ENCODE assay signal across 1 cellular context in the genomic region with DNA sequence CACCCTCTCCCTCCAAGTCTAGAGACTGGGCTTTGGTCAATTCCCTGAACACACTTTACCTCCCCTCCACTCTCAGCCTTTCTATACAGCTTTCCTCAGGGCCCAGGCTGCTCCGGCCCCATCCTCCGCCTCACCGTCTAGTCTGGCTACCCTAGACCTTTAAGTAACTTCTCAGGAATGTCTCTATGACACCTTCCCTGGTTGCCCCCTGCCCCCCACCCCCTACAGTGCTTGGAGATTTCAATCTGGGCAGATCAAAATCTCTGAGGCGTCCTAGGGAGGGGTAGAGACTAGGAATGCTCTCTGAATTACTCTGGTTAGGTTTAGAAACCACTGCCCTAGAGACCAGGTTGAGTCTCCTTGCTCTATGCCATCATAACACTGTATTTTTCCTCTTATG.
TF ChIP-seq lines count a peak whose summit lies in the region.

No MANE protein-coding gene starts in this region.

TF ChIP-seq in GM12878, 131 proteins besides CTCF, POLR2A, EP300 and RAD21:
- TF ChIP-seq, protein P1, sequence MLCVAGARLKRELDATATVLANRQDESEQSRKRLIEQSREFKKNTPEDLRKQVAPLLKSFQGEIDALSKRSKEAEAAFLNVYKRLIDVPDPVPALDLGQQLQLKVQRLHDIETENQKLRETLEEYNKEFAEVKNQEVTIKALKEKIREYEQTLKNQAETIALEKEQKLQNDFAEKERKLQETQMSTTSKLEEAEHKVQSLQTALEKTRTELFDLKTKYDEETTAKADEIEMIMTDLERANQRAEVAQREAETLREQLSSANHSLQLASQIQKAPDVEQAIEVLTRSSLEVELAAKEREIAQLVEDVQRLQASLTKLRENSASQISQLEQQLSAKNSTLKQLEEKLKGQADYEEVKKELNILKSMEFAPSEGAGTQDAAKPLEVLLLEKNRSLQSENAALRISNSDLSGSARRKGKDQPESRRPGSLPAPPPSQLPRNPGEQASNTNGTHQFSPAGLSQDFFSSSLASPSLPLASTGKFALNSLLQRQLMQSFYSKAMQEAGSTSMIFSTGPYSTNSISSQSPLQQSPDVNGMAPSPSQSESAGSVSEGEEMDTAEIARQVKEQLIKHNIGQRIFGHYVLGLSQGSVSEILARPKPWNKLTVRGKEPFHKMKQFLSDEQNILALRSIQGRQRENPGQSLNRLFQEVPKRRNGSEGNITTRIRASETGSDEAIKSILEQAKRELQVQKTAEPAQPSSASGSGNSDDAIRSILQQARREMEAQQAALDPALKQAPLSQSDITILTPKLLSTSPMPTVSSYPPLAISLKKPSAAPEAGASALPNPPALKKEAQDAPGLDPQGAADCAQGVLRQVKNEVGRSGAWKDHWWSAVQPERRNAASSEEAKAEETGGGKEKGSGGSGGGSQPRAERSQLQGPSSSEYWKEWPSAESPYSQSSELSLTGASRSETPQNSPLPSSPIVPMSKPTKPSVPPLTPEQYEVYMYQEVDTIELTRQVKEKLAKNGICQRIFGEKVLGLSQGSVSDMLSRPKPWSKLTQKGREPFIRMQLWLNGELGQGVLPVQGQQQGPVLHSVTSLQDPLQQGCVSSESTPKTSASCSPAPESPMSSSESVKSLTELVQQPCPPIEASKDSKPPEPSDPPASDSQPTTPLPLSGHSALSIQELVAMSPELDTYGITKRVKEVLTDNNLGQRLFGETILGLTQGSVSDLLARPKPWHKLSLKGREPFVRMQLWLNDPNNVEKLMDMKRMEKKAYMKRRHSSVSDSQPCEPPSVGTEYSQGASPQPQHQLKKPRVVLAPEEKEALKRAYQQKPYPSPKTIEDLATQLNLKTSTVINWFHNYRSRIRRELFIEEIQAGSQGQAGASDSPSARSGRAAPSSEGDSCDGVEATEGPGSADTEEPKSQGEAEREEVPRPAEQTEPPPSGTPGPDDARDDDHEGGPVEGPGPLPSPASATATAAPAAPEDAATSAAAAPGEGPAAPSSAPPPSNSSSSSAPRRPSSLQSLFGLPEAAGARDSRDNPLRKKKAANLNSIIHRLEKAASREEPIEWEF (IDR thresholded peaks at IDR 0.05; ENCODE audit: insufficient replicate concordance, low read depth, low read length), result no peak
- TF ChIP-seq, protein P2, sequence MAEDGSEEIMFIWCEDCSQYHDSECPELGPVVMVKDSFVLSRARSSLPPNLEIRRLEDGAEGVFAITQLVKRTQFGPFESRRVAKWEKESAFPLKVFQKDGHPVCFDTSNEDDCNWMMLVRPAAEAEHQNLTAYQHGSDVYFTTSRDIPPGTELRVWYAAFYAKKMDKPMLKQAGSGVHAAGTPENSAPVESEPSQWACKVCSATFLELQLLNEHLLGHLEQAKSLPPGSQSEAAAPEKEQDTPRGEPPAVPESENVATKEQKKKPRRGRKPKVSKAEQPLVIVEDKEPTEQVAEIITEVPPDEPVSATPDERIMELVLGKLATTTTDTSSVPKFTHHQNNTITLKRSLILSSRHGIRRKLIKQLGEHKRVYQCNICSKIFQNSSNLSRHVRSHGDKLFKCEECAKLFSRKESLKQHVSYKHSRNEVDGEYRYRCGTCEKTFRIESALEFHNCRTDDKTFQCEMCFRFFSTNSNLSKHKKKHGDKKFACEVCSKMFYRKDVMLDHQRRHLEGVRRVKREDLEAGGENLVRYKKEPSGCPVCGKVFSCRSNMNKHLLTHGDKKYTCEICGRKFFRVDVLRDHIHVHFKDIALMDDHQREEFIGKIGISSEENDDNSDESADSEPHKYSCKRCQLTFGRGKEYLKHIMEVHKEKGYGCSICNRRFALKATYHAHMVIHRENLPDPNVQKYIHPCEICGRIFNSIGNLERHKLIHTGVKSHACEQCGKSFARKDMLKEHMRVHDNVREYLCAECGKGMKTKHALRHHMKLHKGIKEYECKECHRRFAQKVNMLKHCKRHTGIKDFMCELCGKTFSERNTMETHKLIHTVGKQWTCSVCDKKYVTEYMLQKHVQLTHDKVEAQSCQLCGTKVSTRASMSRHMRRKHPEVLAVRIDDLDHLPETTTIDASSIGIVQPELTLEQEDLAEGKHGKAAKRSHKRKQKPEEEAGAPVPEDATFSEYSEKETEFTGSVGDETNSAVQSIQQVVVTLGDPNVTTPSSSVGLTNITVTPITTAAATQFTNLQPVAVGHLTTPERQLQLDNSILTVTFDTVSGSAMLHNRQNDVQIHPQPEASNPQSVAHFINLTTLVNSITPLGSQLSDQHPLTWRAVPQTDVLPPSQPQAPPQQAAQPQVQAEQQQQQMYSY (CRISPR knock-in tag; IDR thresholded peaks at IDR 0.05), result no peak
- TF ChIP-seq RB1 (IDR thresholded peaks at IDR 0.05; ENCODE audit: borderline replicate concordance), result no peak
- TF ChIP-seq EED (IDR thresholded peaks at IDR 0.05; ENCODE audit: low read depth), result no peak
- no peak for TF ChIP-seq BACH1 (IDR thresholded peaks at IDR 0.05; ENCODE audit: borderline replicate concordance)
- no peak for TF ChIP-seq CBX3 (IDR thresholded peaks at IDR 0.05; ENCODE audit: borderline replicate concordance, low read depth)
- TF ChIP-seq HDAC6 (IDR thresholded peaks at IDR 0.05; ENCODE audit: unreplicated experiment), result no peak
- no peak for TF ChIP-seq CEBPB (IDR thresholded peaks at IDR 0.05; ENCODE audit: borderline replicate concordance in 1 of 2, low read depth in 2 of 2, low read length in 2 of 2)
